1 cellular context compared by ENCODE assay signal in genomic region chr3:141314415-141314814, GRCh38.
TF ChIP-seq lines count a peak whose summit lies in the region.

No MANE protein-coding gene starts in this region.

TF ChIP-seq in K562, 482 proteins besides CTCF, POLR2A, EP300 and RAD21:
- TF ChIP-seq KDM1A (IDR thresholded peaks at IDR 0.05) (peak; percentile 63 to 75; a peak in 3 of 4 replicates), SMARCA5 (IDR thresholded peaks at IDR 0.05) (peak; percentile 64), HDAC2 (IDR thresholded peaks at IDR 0.05) (0 out of 2 replicates have a peak, but pooled peaks have one; percentile 14), ZNF146 (CRISPR knock-in tag; IDR thresholded peaks at IDR 0.05; ENCODE audit: unreplicated experiment) (peak; percentile 98), BCOR (IDR thresholded peaks at IDR 0.05) (peak; percentile 90), RBM25 (IDR thresholded peaks at IDR 0.05; ENCODE audit: low read depth, low read length, severe bottlenecking) (peak; percentile 44)
